8 cellular contexts compared by ENCODE assay signal in genomic region chr12:55933158-55933798, GRCh38. TPM values are rescaled to one million over a fixed set of nuclear protein-coding genes. Genes with fewer than 3 reads are reported as not detected.
A peak's percentile ranks its signal among the peaks of the same experiment; 100 is the strongest.
DNase-seq lines count a peak whose midpoint lies in the region; ATAC-seq lines count a peak whose summit lies in the region.

No MANE protein-coding gene starts in this region.

- no peaks in the 10 kb centered on the region for H3K9me3 Mint-ChIP-seq in stimulated activated naive CD8-positive, alpha-beta T cell treated with anti-CD3 and anti-CD28 coated beads, Interleukin-15, Interleukin-2, amounts not matched to agents 100 ng/mL and 50 ng/mL, for 24 hours
- no peaks in the 10 kb centered on the region for H3K9me3 Mint-ChIP-seq in activated naive CD4-positive, alpha-beta T cell treated with anti-CD3 and anti-CD28 coated beads, Interleukin-2, amount 50 U/mL, for 72 hours

- peak overlapping the region; percentile 95 for H3K4me3 Mint-ChIP-seq in stimulated activated naive CD8-positive, alpha-beta T cell treated with anti-CD3 and anti-CD28 coated beads, Interleukin-15, Interleukin-2, amounts not matched to agents 100 ng/mL and 50 ng/mL, for 24 hours

- H3K27ac Mint-ChIP-seq in stimulated activated naive CD8-positive, alpha-beta T cell treated with anti-CD3 and anti-CD28 coated beads, Interleukin-15, Interleukin-2, amounts not matched to agents 100 ng/mL and 50 ng/mL, for 24 hours = peak overlapping the region; percentile 97
- peak overlapping the region; percentile 82 to 97 for H3K27ac Mint-ChIP-seq in activated naive CD4-positive, alpha-beta T cell treated with anti-CD3 and anti-CD28 coated beads, Interleukin-2, amount 50 U/mL, for 72 hours

- H3K27me3 Mint-ChIP-seq in stimulated activated naive CD8-positive, alpha-beta T cell treated with anti-CD3 and anti-CD28 coated beads, Interleukin-15, Interleukin-2, amounts not matched to agents 100 ng/mL and 50 ng/mL, for 24 hours = no peaks in the 10 kb centered on the region

- intact Hi-C loops in left colon (cut with DNase I, micrococcal nuclease) = loop anchor here in 1 of 2 donors (5.0 kb wide), 1 partner anchor 39 kb away; the partner anchor contains the start of gene RAB5B

- H3K4me1 Mint-ChIP-seq in stimulated activated naive CD8-positive, alpha-beta T cell treated with anti-CD3 and anti-CD28 coated beads, Interleukin-15, Interleukin-2, amounts not matched to agents 100 ng/mL and 50 ng/mL, for 24 hours (ENCODE audit: low read depth) = peaks cover 80% of the 10 kb centered on the region

- no peak for ATAC-seq in stimulated activated naive CD8-positive, alpha-beta T cell treated with anti-CD3 and anti-CD28 coated beads, Interleukin-15, Interleukin-2, amounts not matched to agents 100 U/mL and 50 U/mL, for 24 hours
- peak in 1 of 2 donors; percentile 13 for ATAC-seq in activated naive CD4-positive, alpha-beta T cell treated with anti-CD3 and anti-CD28 coated beads, Interleukin-2, amount 50 U/mL, for 72 hours
- peak; percentile 44 for ATAC-seq in left colon
- ATAC-seq in HG02759 (IDR thresholded peaks at IDR 0.05; ENCODE audit: unreplicated experiment) = no peak
- ATAC-seq in GM19467 (IDR thresholded peaks at IDR 0.05; ENCODE audit: unreplicated experiment) = no peak
- ATAC-seq in GM21529 (IDR thresholded peaks at IDR 0.05; ENCODE audit: unreplicated experiment) = no peak

- DNase-seq in stimulated activated naive CD8-positive, alpha-beta T cell treated with anti-CD3 and anti-CD28 coated beads, Interleukin-15, Interleukin-2, amounts not matched to agents 100 U/mL and 50 U/mL, for 24 hours = no peak
- DNase-seq in activated naive CD4-positive, alpha-beta T cell treated with anti-CD3 and anti-CD28 coated beads, Interleukin-2, amount 50 U/mL, for 72 hours (ENCODE audit: low spot score in 2 of 2) = no peak
- DNase-seq in left colon (peak; percentile 47 to 65), NCI-H345 treated with DMSO at 0.1 percent for 48 hours (lab: John Stamatoyannopoulos, UW; ENCODE audit: unreplicated experiment) (no peak)

- H3K36me3 Mint-ChIP-seq in stimulated activated naive CD8-positive, alpha-beta T cell treated with anti-CD3 and anti-CD28 coated beads, Interleukin-15, Interleukin-2, amounts not matched to agents 100 ng/mL and 50 ng/mL, for 24 hours (ENCODE audit: low read depth) = peaks cover 48% of the 10 kb centered on the region
- peaks cover 30 to 37% of the 10 kb centered on the region in 2 donors for H3K36me3 Mint-ChIP-seq in activated naive CD4-positive, alpha-beta T cell treated with anti-CD3 and anti-CD28 coated beads, Interleukin-2, amount 50 U/mL, for 72 hours

RNA-seq across cellular contexts. Expression of gene DGKA, which starts 2.3 kb away (rescaled TPM):
- 100 to 1,000 TPM; 386 to 441 TPM for total RNA-seq in activated naive CD4-positive, alpha-beta T cell treated with anti-CD3 and anti-CD28 coated beads, Interleukin-2, amount 50 U/mL, for 72 hours
- total RNA-seq in left colon = 100 to 1,000 TPM; 108 to 114 TPM

RNA-seq across cellular contexts. Expression of gene PYM1, which starts 5.6 kb away (rescaled TPM):
- total RNA-seq in activated naive CD4-positive, alpha-beta T cell treated with anti-CD3 and anti-CD28 coated beads, Interleukin-2, amount 50 U/mL, for 72 hours = 10 to 100 TPM; 18.9 to 32.9 TPM
- total RNA-seq in left colon = 10 to 100 TPM; 41.7 to 45.0 TPM

RNA-seq across cellular contexts. Expression of gene PMEL, which starts 32.6 kb away (rescaled TPM):
- 1 to 10 TPM; 1.2 to 5.6 TPM for total RNA-seq in activated naive CD4-positive, alpha-beta T cell treated with anti-CD3 and anti-CD28 coated beads, Interleukin-2, amount 50 U/mL, for 72 hours
- 1 to 10 TPM; 2.0 to 5.0 TPM for total RNA-seq in left colon

RNA-seq across cellular contexts. Expression of gene CDK2, which starts 33.4 kb away (rescaled TPM):
- 100 to 1,000 TPM; 116 to 144 TPM for total RNA-seq in activated naive CD4-positive, alpha-beta T cell treated with anti-CD3 and anti-CD28 coated beads, Interleukin-2, amount 50 U/mL, for 72 hours
- total RNA-seq in left colon = 10 to 100 TPM; 10.4 to 19.7 TPM

RNA-seq across cellular contexts. Expression of gene RAB5B, which starts 40.6 kb away (rescaled TPM):
- total RNA-seq in activated naive CD4-positive, alpha-beta T cell treated with anti-CD3 and anti-CD28 coated beads, Interleukin-2, amount 50 U/mL, for 72 hours = 10 to 100 TPM; 43.1 to 51.8 TPM
- total RNA-seq in left colon = 100 to 1,000 TPM; 149 to 169 TPM

Comparison
In these comparisons a context has a peak if more than half of its experiments do, and no peak if none do; other contexts are left out.
1. DNase-seq: peak in left colon (2 of 2); none in stimulated activated naive CD8-positive, alpha-beta T cell treated with anti-CD3 and anti-CD28 coated beads, Interleukin-15, Interleukin-2, amounts not matched to agents 100 U/mL and 50 U/mL, for 24 hours (single experiment), activated naive CD4-positive, alpha-beta T cell treated with anti-CD3 and anti-CD28 coated beads, Interleukin-2, amount 50 U/mL, for 72 hours (0 of 2) and NCI-H345 treated with DMSO at 0.1 percent for 48 hours (single experiment).